ENCODE assay signal across 9 cellular contexts in genomic region chr3:2544212-2544611, GRCh38.
"Had no signal": no experiment of that assay in that cellular context is flagged by ENCODE, and none has a peak within 500 bp of the region (broad histone marks: within the 10 kb centered on the region; RNA-seq: fewer than 3 reads in every experiment).

No MANE protein-coding gene starts in this region.

- H3K27ac Mint-ChIP-seq: HFFc6, IgD-negative memory B cell had no signal

- H3K4me3 ChIP-seq: GM23248, HAP-1 had no signal

- ATAC-seq: HCT116 had no signal

- H3K4me1 ChIP-seq: HAP-1 had no signal

- H3K4me3 Mint-ChIP-seq: HFFc6, IgD-negative memory B cell had no signal

- H3K9me3 ChIP-seq: HAP-1 had no signal

- H2AFZ ChIP-seq: GM23248 had no signal

- H3K27ac ChIP-seq: GM23248, HL-60 had no signal

- H3K9ac ChIP-seq: GM23248 had no signal

- H3K27me3 Mint-ChIP-seq: IgD-negative memory B cell had no signal

- H3K36me3 ChIP-seq: HAP-1 had no signal

- DNase-seq: GM23248, GOT3, H7, HFFc6, KG1 had no signal

- H3K36me3 Mint-ChIP-seq: IgD-negative memory B cell had no signal
